Comparison of ENCODE assay signal across 29 cellular contexts in genomic region chr7:12907774-12908173, GRCh38.
"Had no signal": no experiment of that assay in that cellular context is flagged by ENCODE, and none has a peak within 500 bp of the region (broad histone marks: within the 10 kb centered on the region; RNA-seq: fewer than 3 reads in every experiment).

No MANE protein-coding gene starts in this region.

- H3K4me3 ChIP-seq: coronary artery, gastroesophageal sphincter, hepatocyte, mucosa of descending colon, ovary, right lobe of liver, skin epidermis, vagina had no signal

- H3K4me2 ChIP-seq: hepatocyte had no signal

- H2AFZ ChIP-seq: hepatocyte had no signal

- H3K9me3 ChIP-seq: gastroesophageal sphincter, mucosa of descending colon, ovary, right lobe of liver, vagina had no signal

- DNase-seq: activated CD4-positive, alpha-beta T cell treated with anti-CD3 and anti-CD28 coated beads, Interleukin-2, amount 50 U/mL, for 1 hour; activated CD8-positive, alpha-beta T cell treated with anti-CD3 and anti-CD28 coated beads for 36 hours; activated gamma-delta T cell treated with Interleukin-2 at 50 U/mL for 16 hours; activated naive CD4-positive, alpha-beta T cell treated with anti-CD3 and anti-CD28 coated beads, Interleukin-2, amount 50 U/mL, for 16 hours; activated T-cell treated with anti-CD3 and anti-CD28 coated beads for 4 hours; amniotic stem cell; brain microvascular endothelial cell; left cardiac atrium; left ventricle myocardium superior; mucosa of descending colon; ovary; right lobe of liver; stimulated activated CD4-positive, alpha-beta T cell treated with anti-CD3 and anti-CD28 coated beads, Interleukin-12 subunit alpha, Interleukin-12 subunit beta, amount 100 ng/mL, for 4 hours; stimulated activated CD4-positive, alpha-beta T cell treated with anti-CD3 and anti-CD28 coated beads, Interleukin-4, amount 100 ng/mL, for 24 hours; stimulated activated naive CD8-positive, alpha-beta T cell treated with anti-CD3 and anti-CD28 coated beads, Interleukin-15, amount 100 ng/mL, for 72 hours; substantia nigra; T-helper 9 cell; WERI-Rb-1 had no signal

- ATAC-seq: activated CD4-positive, CD25-positive, alpha-beta regulatory T cell treated with anti-CD3 and anti-CD28 coated beads, Interleukin-2, amount 50 U/mL, for 24 hours; activated CD8-positive, alpha-beta T cell treated with anti-CD3 and anti-CD28 coated beads for 36 hours; gastroesophageal sphincter; left cardiac atrium; left ventricle myocardium superior; mucosa of descending colon; natural killer cell treated with Interleukin-12 subunit alpha and Interleukin-12 subunit beta and Interleukin-15 and Interleukin-18, amount 100 ng/mL, for 72 hours; right lobe of liver; stimulated activated memory B cell treated with anti-CD40 and anti-IgM and Interleukin-4, amounts not matched to agents 10 μg/mL and 1 μg/mL and 100 μg/mL, for 72 hours; stimulated activated naive CD8-positive, alpha-beta T cell treated with anti-CD3 and anti-CD28 coated beads, Interleukin-15, amount 100 ng/mL, for 72 hours had no signal

- H3K79me2 ChIP-seq: hepatocyte had no signal

- H3K27ac ChIP-seq: brain microvascular endothelial cell, coronary artery, gastroesophageal sphincter, hepatocyte, ovary, right lobe of liver, skin epidermis, vagina, WERI-Rb-1 had no signal

- H3K4me1 ChIP-seq: gastroesophageal sphincter, right lobe of liver, vagina had no signal

- H3K36me3 ChIP-seq: brain microvascular endothelial cell, gastroesophageal sphincter, ovary, right lobe of liver, vagina, WERI-Rb-1 had no signal

- H3K27me3 ChIP-seq: brain microvascular endothelial cell, gastroesophageal sphincter, hepatocyte, ovary, right lobe of liver, vagina had no signal

- FAIRE-seq: astrocyte, endothelial cell of umbilical vein, keratinocyte had no signal
